16 cellular contexts compared by ENCODE assay signal in genomic region chr10:90222372-90222771, GRCh38.
DNase-seq lines count a peak whose midpoint lies in the region; ATAC-seq, FAIRE-seq and TF ChIP-seq lines count a peak whose summit lies in the region.
"Had no signal": no experiment of that assay in that cellular context is flagged by ENCODE, and none has a peak within 500 bp of the region (broad histone marks: within the 10 kb centered on the region; RNA-seq: fewer than 3 reads in every experiment).

No MANE protein-coding gene starts in this region.

- H3K9ac ChIP-seq in SK-N-SH = no peak overlapping the region

- no peak overlapping the region for H2AFZ ChIP-seq in SK-N-SH (ENCODE audit: low read depth)

- no peak for TF ChIP-seq CTCF in SK-N-SH (IDR thresholded peaks at IDR 0.05)

- WGBS in SK-N-SH (ENCODE audit: low lambda C conversion rate) = under 1% methylated on average over 4 of the region's 4 CpGs

- TF ChIP-seq RAD21 in SK-N-SH (IDR thresholded peaks at IDR 0.05; ENCODE audit: low read length) = no peak

- no peaks in the 10 kb centered on the region for H3K4me1 ChIP-seq in SK-N-SH (ENCODE audit: control insufficient read depth in 1 of 2, insufficient read depth in 2 of 2, low read depth in 1 of 2, low read length in 1 of 2)

- H3F3A ChIP-seq in SK-N-SH (replicated peaks; ENCODE audit: insufficient read depth) = peaks cover 13% of the 10 kb centered on the region

- H3K79me2 ChIP-seq in SK-N-SH (ENCODE audit: insufficient read depth) = no peaks in the 10 kb centered on the region

- H3K4me3 ChIP-seq in SK-N-SH (ENCODE audit: low read depth in 2 of 2, low read length in 1 of 2) = no peak overlapping the region
- H3K4me3 ChIP-seq: cardiac muscle cell, SK-N-MC had no signal

- FAIRE-seq in H54 (lab: Jason Lieb, UNC) = peak; percentile 78

- H3K36me3 ChIP-seq in SK-N-SH (replicated peaks in 1 of 2; ENCODE audit: control insufficient read depth in 1 of 2, insufficient read depth in 2 of 2, low read length in 1 of 2) = no peaks in the 10 kb centered on the region
- H3K36me3 ChIP-seq: cardiac muscle cell, neutrophil had no signal

- peak; percentile 7 for DNase-seq in H54 (ENCODE audit: insufficient read length, low spot score)
- DNase-seq in SK-N-SH = no peak
- DNase-seq in fibroblast of peridontal ligament (ENCODE audit: extremely low read depth) = peak; percentile 88
- DNase-seq in renal cortical epithelial cell (ENCODE audit: low read depth) = peak; percentile 21
- no peak for DNase-seq in hippocampal formation (lab: John Stamatoyannopoulos, UW)
- DNase-seq in NCI-H1105 treated with DMSO at 0.1 percent for 48 hours (lab: John Stamatoyannopoulos, UW) = no peak
- no peak for DNase-seq in activated effector memory CD4-positive, alpha-beta T cell treated with Interleukin-2 at 50 U/mL for 16 hours
- DNase-seq: CD4-positive, alpha-beta memory T cell; erythroblast; NCI-H1417 treated with DMSO at 0.1 percent for 48 hours; NCI-H69 had no signal

- H3K27me3 ChIP-seq in SK-N-SH (ENCODE audit: insufficient read depth) = 0 out of 2 replicates have a peak, but pooled peaks cover 4% of the 10 kb centered on the region
- H3K27me3 ChIP-seq: cardiac muscle cell, neutrophil had no signal

- H3K9me2 ChIP-seq in SK-N-SH = no peaks in the 10 kb centered on the region

- H4K20me1 ChIP-seq in SK-N-SH (ENCODE audit: insufficient read depth) = no peaks in the 10 kb centered on the region

- H3K27ac ChIP-seq in SK-N-SH (ENCODE audit: low read depth in 2 of 2, low read length in 1 of 2) = no peak overlapping the region
- H3K27ac ChIP-seq: cardiac muscle cell, neutrophil, SK-N-MC had no signal

- peak in 1 of 2 experiments; percentile 79; a peak in 1 of 4 replicates for TF ChIP-seq EP300 in SK-N-SH (IDR thresholded peaks at IDR 0.05; ENCODE audit: borderline replicate concordance in 1 of 2, low read depth in 1 of 2, low read length in 1 of 2)

- no peaks in the 10 kb centered on the region for H3K9me3 ChIP-seq in SK-N-SH
- H3K9me3 ChIP-seq: neutrophil had no signal

- POLR2A ChIA-PET in SK-N-SH (lab: Yijun Ruan, JAX) = no interaction called here

- TF ChIP-seq POLR2A in H54 (IDR thresholded peaks at IDR 0.05; ENCODE audit: low read depth, low read length) = no peak

- CTCF ChIA-PET in SK-N-SH (lab: Yijun Ruan, JAX) = no interaction called here

- H3K4me2 ChIP-seq in SK-N-SH = no peak overlapping the region

- no peak for ATAC-seq in HG03175 (IDR thresholded peaks at IDR 0.05; ENCODE audit: unreplicated experiment)
- ATAC-seq: stimulated activated effector memory CD8-positive, alpha-beta T cell treated with anti-CD3 and anti-CD28 coated beads, Interleukin-12 subunit alpha, Interleukin-12 subunit beta, amount 100 ng/mL, for 72 hours had no signal

TF ChIP-seq in SK-N-SH, 30 proteins besides CTCF, POLR2A, EP300 and RAD21 (continues in another document):
- TF ChIP-seq IRF3 (IDR thresholded peaks at IDR 0.05; ENCODE audit: low read depth, low read length) (no peak), FOXJ3 (CRISPR knock-in tag; IDR thresholded peaks at IDR 0.05) (no peak), RCOR1 (IDR thresholded peaks at IDR 0.05; ENCODE audit: low read length) (no peak), USF1 (IDR thresholded peaks at IDR 0.05; ENCODE audit: borderline replicate concordance, low read depth) (no peak), ELF1 (IDR thresholded peaks at IDR 0.05) (no peak), ZBTB33 (IDR thresholded peaks at IDR 0.05; ENCODE audit: borderline replicate concordance, low read depth) (peak; percentile 73; the same call in 1 of the 2 replicates), FOXM1 (IDR thresholded peaks at IDR 0.05; ENCODE audit: low read depth) (0 out of 2 replicates have a peak, but pooled peaks have one; percentile 37), SMC3 (IDR thresholded peaks at IDR 0.05; ENCODE audit: low read depth, low read length) (no peak), RXRA (IDR thresholded peaks at IDR 0.05; ENCODE audit: borderline replicate concordance, low read depth) (0 out of 2 replicates have a peak, but pooled peaks have one; percentile 26), EZH2phosphoT487 (IDR thresholded peaks at IDR 0.05; ENCODE audit: borderline replicate concordance, low read depth) (no peak), CHD2 (IDR thresholded peaks at IDR 0.05; ENCODE audit: low read length, partially characterized antibody) (no peak), JUND (IDR thresholded peaks at IDR 0.05) (peak; percentile 96), POLR2AphosphoS5 (IDR thresholded peaks at IDR 0.05; ENCODE audit: low read depth, low read length) (peak; percentile 79; the same call in 1 of the 2 replicates), PBX3 (IDR thresholded peaks at IDR 0.05) (peak; percentile 92), NFIC (IDR thresholded peaks at IDR 0.05; ENCODE audit: borderline replicate concordance) (peak; percentile 65; the same call in 1 of the 2 replicates), MXI1 (IDR thresholded peaks at IDR 0.05; ENCODE audit: low read depth, low read length) (no peak), MAX (IDR thresholded peaks at IDR 0.05; ENCODE audit: low read depth) (0 out of 2 replicates have a peak, but pooled peaks have one; percentile 23), TCF12 (IDR thresholded peaks at IDR 0.05) (peak; percentile 98), YY1 (IDR thresholded peaks at IDR 0.05; ENCODE audit: low read depth) (no peak), MEF2A (IDR thresholded peaks at IDR 0.05; ENCODE audit: borderline replicate concordance, low read depth) (no peak), SIN3A (IDR thresholded peaks at IDR 0.05; ENCODE audit: borderline replicate concordance, low read depth, low read length) (no peak), TAF1 (IDR thresholded peaks at IDR 0.05; ENCODE audit: borderline replicate concordance, low read depth, low read length) (no peak), NRF1 (IDR thresholded peaks at IDR 0.05; ENCODE audit: low read depth, low read length) (no peak), GABPA (IDR thresholded peaks at IDR 0.05; ENCODE audit: low read depth) (no peak), RFX5 (IDR thresholded peaks at IDR 0.05; ENCODE audit: low read length) (no peak)

Comparison
In these comparisons a context has a peak if more than half of its experiments do, and no peak if none do; other contexts are left out.
1. DNase-seq: peak in H54 (single experiment), fibroblast of peridontal ligament (single experiment) and renal cortical epithelial cell (single experiment); none in SK-N-SH (single experiment), hippocampal formation (0 of 2), NCI-H1105 treated with DMSO at 0.1 percent for 48 hours (single experiment) and activated effector memory CD4-positive, alpha-beta T cell treated with Interleukin-2 at 50 U/mL for 16 hours (single experiment).